8 cellular contexts compared by ENCODE assay signal in genomic region chrX:153935326-153935851, GRCh38. TPM values are rescaled to one million over a fixed set of nuclear protein-coding genes. Genes with fewer than 3 reads are reported as not detected.
DNase-seq lines count a peak whose midpoint lies in the region; TF ChIP-seq lines count a peak whose summit lies in the region.

No MANE protein-coding gene starts in this region.

- no peaks in the 10 kb centered on the region for H3K4me1 ChIP-seq in breast epithelium

- no peaks in the 10 kb centered on the region for H3K27me3 Mint-ChIP-seq in nephron (ENCODE audit: low read depth)

- TF ChIP-seq POLR2A in breast epithelium (IDR thresholded peaks at IDR 0.05), result no peak

- intact Hi-C loops in breast epithelium (cut with DNase I; ENCODE audit: low total_unique reads), result no loop called here

- no peaks in the 10 kb centered on the region for H3K4me1 Mint-ChIP-seq in nephron

- TF ChIP-seq CTCF in HL-60 (IDR thresholded peaks at IDR 0.05; ENCODE audit: insufficient read depth, low read length) (no peak), breast epithelium (IDR thresholded peaks at IDR 0.05) (no peak), nephron (IDR thresholded peaks at IDR 0.05; ENCODE audit: unreplicated experiment in 3 of 3) (no peak)

- H3K4me3 ChIP-seq in HL-60 (replicated peaks; ENCODE audit: insufficient read depth, low read length) (peak overlapping the region; percentile 44), breast epithelium (peak overlapping the region; percentile 31 to 88 (median 63))

- H3K27ac Mint-ChIP-seq in nephron, result no peak overlapping the region

- H3K36me3 ChIP-seq in breast epithelium, result no peaks in the 10 kb centered on the region

- peaks cover 11% of the 10 kb centered on the region for H3K36me3 Mint-ChIP-seq in nephron (ENCODE audit: low read depth)

- peak overlapping the region; percentile 67 for H3K27ac ChIP-seq in HL-60 (replicated peaks)
- peak overlapping the region in 1 of 2 donors; percentile 52 for H3K27ac ChIP-seq in breast epithelium

- H3K9me3 ChIP-seq in breast epithelium, result no peaks in the 10 kb centered on the region

- DNase-seq in NCI-H146 (lab: John Stamatoyannopoulos, UW) (peak; percentile 64), NCI-H146 treated with DMSO at 0.1 percent for 48 hours (lab: John Stamatoyannopoulos, UW; ENCODE audit: unreplicated experiment) (no peak), HL-60 (ENCODE audit: low read depth in 1 of 2, low spot score in 1 of 2) (no peak), breast epithelium (ENCODE audit: low spot score in 2 of 2) (no peak), superior temporal gyrus (ENCODE audit: extremely low spot score) (no peak), OCI-M2 (lab: John Stamatoyannopoulos, UW; ENCODE audit: unreplicated experiment) (no peak), globus pallidus (ENCODE audit: low spot score) (no peak)

- peak overlapping the region; percentile 64 to 79 (median 77) for H3K4me3 Mint-ChIP-seq in nephron

- H3K27me3 ChIP-seq in HL-60 (ENCODE audit: insufficient read depth, poor library complexity, severe bottlenecking) (no peaks in the 10 kb centered on the region), breast epithelium (peaks cover 0 to 25% of the 10 kb centered on the region in 2 donors)

- peaks cover 15% of the 10 kb centered on the region for H3K9me3 Mint-ChIP-seq in nephron

RNA-seq across cellular contexts. Expression of gene NAA10, which starts 0.6 kb away (rescaled TPM):
- total RNA-seq in breast epithelium, result 10 to 100 TPM; 57.7 to 81.0 (median 79.2) TPM

RNA-seq across cellular contexts. Expression of gene RENBP, which starts 9.1 kb away (rescaled TPM):
- total RNA-seq in breast epithelium, result 10 to 100 TPM in 1 of 3 donors, 1 to 10 TPM in 2; 6.6 to 50.7 (median 6.9) TPM

RNA-seq across cellular contexts. Expression of gene ARHGAP4, which starts 9.3 kb away (rescaled TPM):
- 10 to 100 TPM; 18.4 to 21.5 (median 19.8) TPM for total RNA-seq in breast epithelium

RNA-seq across cellular contexts. Expression of gene AVPR2, which starts 30.9 kb away (rescaled TPM):
- total RNA-seq in breast epithelium, result 1 to 10 TPM in 2 of 3 donors, under 1 TPM in 1; 0.44 to 5.9 (median 5.3) TPM

RNA-seq across cellular contexts. Expression of gene HCFC1, which starts 36.2 kb away (rescaled TPM):
- total RNA-seq in breast epithelium, result 10 to 100 TPM; 20.2 to 23.0 (median 22.6) TPM
